Comparison of ENCODE assay signal across 17 cellular contexts in the genomic region with DNA sequence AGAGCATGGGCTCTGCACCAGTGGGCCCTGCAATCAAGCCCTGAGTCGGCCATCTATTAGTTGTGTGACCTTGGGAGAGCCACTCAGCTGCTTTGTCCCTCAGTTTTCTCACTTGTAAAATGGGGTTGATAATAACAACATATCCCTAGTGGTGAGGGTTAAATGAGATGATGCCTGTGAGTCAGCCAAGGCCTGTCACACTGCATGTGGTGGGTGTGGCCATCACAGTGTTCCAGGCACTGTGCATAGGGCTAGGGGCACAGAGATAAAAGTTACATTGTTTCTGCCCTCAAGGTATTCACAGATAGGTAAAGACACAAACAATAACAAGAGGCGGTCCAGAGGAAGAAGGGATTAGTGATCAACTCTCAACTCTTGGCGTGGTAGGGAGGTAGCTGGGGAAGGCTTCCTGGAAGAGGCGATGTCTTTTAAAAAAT. TPM values are rescaled to one million over a fixed set of nuclear protein-coding genes. Genes with fewer than 3 reads are reported as not detected.
DNase-seq lines count a peak whose midpoint lies in the region; ATAC-seq and TF ChIP-seq lines count a peak whose summit lies in the region.
"Had no signal": no experiment of that assay in that cellular context is flagged by ENCODE, and none has a peak within 500 bp of the region (broad histone marks: within the 10 kb centered on the region; RNA-seq: fewer than 3 reads in every experiment).

No MANE protein-coding gene starts in this region.

- no peak overlapping the region for H3K9ac ChIP-seq in PC-3 (ENCODE audit: low read length)

- H3K9me3 Mint-ChIP-seq in type B pancreatic cell: no peaks in the 10 kb centered on the region
- H3K9me3 Mint-ChIP-seq: activated T-helper 2 cell treated with anti-CD3 and anti-CD28 coated beads, Interferon-gamma antibody, Interleukin-2, Interleukin-4, amounts not matched to agents 10 μg/mL and 5 μg/mL and 100 μg/mL, durations not matched to agents 14 hours and 24 hours and 36 hours; immature natural killer cell had no signal

- H3K27ac Mint-ChIP-seq in type B pancreatic cell: no peak overlapping the region
- H3K27ac Mint-ChIP-seq: activated T-helper 2 cell treated with anti-CD3 and anti-CD28 coated beads, Interferon-gamma antibody, Interleukin-2, Interleukin-4, amounts not matched to agents 10 μg/mL and 5 μg/mL and 100 μg/mL, durations not matched to agents 14 hours and 24 hours and 36 hours; B cell; immature natural killer cell had no signal

- H3F3A ChIP-seq in PC-3 (ENCODE audit: low read length, unreplicated experiment): no peaks in the 10 kb centered on the region

- no peaks in the 10 kb centered on the region for H3K9me2 ChIP-seq in PC-3 (replicated peaks; ENCODE audit: low read length)

- peak overlapping the region; percentile 1 for H3K4me3 Mint-ChIP-seq in type B pancreatic cell
- H3K4me3 Mint-ChIP-seq: B cell, immature natural killer cell had no signal

- peaks cover 47% of the 10 kb centered on the region for H3K4me1 Mint-ChIP-seq in type B pancreatic cell (ENCODE audit: unreplicated experiment)
- H3K4me1 Mint-ChIP-seq: B cell, immature natural killer cell had no signal

- no peak for ATAC-seq in Right ventricle myocardium inferior
- no peak for ATAC-seq in PC-3
- ATAC-seq in foreskin keratinocyte: peak; percentile 56
- no peak for ATAC-seq in GM21786 (IDR thresholded peaks at IDR 0.05; ENCODE audit: unreplicated experiment)

- H3K27ac ChIP-seq in cardiac muscle cell (peak overlapping the region; percentile 90), PC-3 (ENCODE audit: low read length) (no peak overlapping the region), foreskin keratinocyte (no peak overlapping the region)
- H3K27ac ChIP-seq: ovary had no signal

- no peaks in the 10 kb centered on the region for H4K20me1 ChIP-seq in PC-3 (ENCODE audit: low read length)

- H3K27me3 Mint-ChIP-seq in type B pancreatic cell: no peaks in the 10 kb centered on the region

- BruUV-seq in PC-3 (replicated peaks; lab: Mats Ljungman, UMichigan): no TSS peak

- H3K4me2 ChIP-seq in PC-3 (ENCODE audit: low read length): no peak overlapping the region

- H3K36me3 Mint-ChIP-seq in type B pancreatic cell: peaks cover 35% of the 10 kb centered on the region
- H3K36me3 Mint-ChIP-seq: immature natural killer cell had no signal

- H3K4me3 ChIP-seq in cardiac muscle cell: no peak overlapping the region
- no peak overlapping the region for H3K4me3 ChIP-seq in PC-3 (ENCODE audit: low read length)
- H3K4me3 ChIP-seq: ovary had no signal

- CTCF ChIA-PET in PC-3 (lab: Charles Lee): no interaction called here

- DNase-seq in cardiac muscle cell (ENCODE audit: low read depth in 1 of 2, low spot score in 1 of 2) (no peak), Right ventricle myocardium inferior (ENCODE audit: missing footprints) (no peak), PC-3 (peak; percentile 14), foreskin keratinocyte (peak in 1 of 2 donors; percentile 25), type B pancreatic cell (ENCODE audit: extremely low spot score, unreplicated experiment) (no peak), NCI-H2227 treated with DMSO at 0.1 percent for 48 hours (lab: John Stamatoyannopoulos, UW) (no peak)
- no peak for DNase-seq in effector CD4-positive, alpha-beta T cell
- DNase-seq: foreskin melanocyte; immature natural killer cell; Karpas-422; NCI-H1694; NCI-H446 treated with DMSO at 0.1 percent for 48 hours; ovary; stimulated activated CD4-positive, alpha-beta T cell treated with anti-CD3 and anti-CD28 coated beads, Interleukin-12 subunit alpha, Interleukin-12 subunit beta, amount 100 ng/mL, for 4 hours had no signal

- H3K4me1 ChIP-seq in cardiac muscle cell (ENCODE audit: low read depth) (peaks cover 69% of the 10 kb centered on the region), PC-3 (ENCODE audit: insufficient read depth, low read length) (peaks cover 19% of the 10 kb centered on the region), foreskin keratinocyte (no peaks in the 10 kb centered on the region)

- H2AFZ ChIP-seq in PC-3 (ENCODE audit: low read length): no peak overlapping the region

- POLR2A ChIA-PET in PC-3 (lab: Charles Lee; ENCODE audit: unreplicated experiment): no interaction called here

- H3K9me3 ChIP-seq in cardiac muscle cell (ENCODE audit: low read depth) (no peaks in the 10 kb centered on the region), PC-3 (ENCODE audit: low read length) (no peaks in the 10 kb centered on the region)
- H3K9me3 ChIP-seq: ovary had no signal

- H3K79me2 ChIP-seq in PC-3 (ENCODE audit: low read length): 0 out of 2 replicates have a peak, but pooled peaks cover 4% of the 10 kb centered on the region

- H3K36me3 ChIP-seq in cardiac muscle cell: peaks cover 71% of the 10 kb centered on the region
- no peaks in the 10 kb centered on the region; the same call in 1 of the 2 replicates for H3K36me3 ChIP-seq in PC-3 (ENCODE audit: low read depth, low read length)
- H3K36me3 ChIP-seq: ovary had no signal

- intact Hi-C loops in Right ventricle myocardium inferior (cut with DNase I) (no loop called here), PC-3 (cut with micrococcal nuclease) (no loop called here)

- no peaks in the 10 kb centered on the region for H3K27me3 ChIP-seq in cardiac muscle cell
- no peaks in the 10 kb centered on the region for H3K27me3 ChIP-seq in PC-3 (ENCODE audit: low read length)
- peaks cover 33% of the 10 kb centered on the region for H3K27me3 ChIP-seq in foreskin keratinocyte
- H3K27me3 ChIP-seq: ovary had no signal

- TF ChIP-seq CTCF in cardiac muscle cell (IDR thresholded peaks at IDR 0.05; ENCODE audit: low read depth, low read length) (no peak), PC-3 (conservative IDR thresholded peaks at IDR 0.05; ENCODE audit: low read depth, low read length) (no peak), foreskin keratinocyte (conservative IDR thresholded peaks at IDR 0.05) (no peak), type B pancreatic cell (conservative IDR thresholded peaks at IDR 0.05) (no peak)

RNA-seq across cellular contexts. Expression of a gene that starts 19.5 kb away (rescaled TPM):
- total RNA-seq in cardiac muscle cell (232 and 274 TPM in 2 replicates), Right ventricle myocardium inferior (16.2 TPM), PC-3 (2014; rRNA removed) (19.9 and 21.8 TPM in 2 replicates), foreskin keratinocyte (0.10 TPM in 1 of 2 replicates, not detected in the other), type B pancreatic cell (ENCODE audit: low replicate concordance) (27.0 and 31.7 TPM in 2 replicates)
- polyA plus RNA-seq in cardiac muscle cell (106 and 155 TPM in 2 replicates), foreskin keratinocyte (0.02 and 0.03 TPM in 2 replicates)
- polyA plus RNA-seq: immature natural killer cell had no signal

Comparison
In these comparisons a context has a peak if more than half of its experiments do, and no peak if none do; other contexts are left out.
1. RNA of a gene that starts 19.5 kb away (total RNA-seq): 232 to 274 TPM in cardiac muscle cell, 27.0 to 31.7 TPM in type B pancreatic cell, 19.9 to 21.8 TPM in PC-3 and 16.2 TPM in Right ventricle myocardium inferior (single experiment); 0.10 TPM in foreskin keratinocyte; every median in the first group is over 10 times any median in the second.